8 cellular contexts compared by ENCODE assay signal in genomic region chr2:231412616-231412963, GRCh38. TPM values are rescaled to one million over a fixed set of nuclear protein-coding genes. Genes with fewer than 3 reads are reported as not detected.
DNase-seq lines count a peak whose midpoint lies in the region; ATAC-seq and TF ChIP-seq lines count a peak whose summit lies in the region.

No MANE protein-coding gene starts in this region.

- intact Hi-C loops in sigmoid colon (cut with DNase I), result loop anchor here (1.0 to 2.0 kb wide), 4 partner anchors 40 to 310 kb away; no protein-coding TSS in a partner anchor

- TF ChIP-seq CTCF in Peyer's patch (IDR thresholded peaks at IDR 0.05) (no peak), foreskin keratinocyte (conservative IDR thresholded peaks at IDR 0.05) (no peak), sigmoid colon (IDR thresholded peaks at IDR 0.05) (no peak), GM10248 (IDR thresholded peaks at IDR 0.05; ENCODE audit: control extremely low read depth, extremely low read depth, low read depth, missing control alignments) (no peak)

- TF ChIP-seq POLR2A in Peyer's patch (IDR thresholded peaks at IDR 0.05) (no peak), sigmoid colon (IDR thresholded peaks at IDR 0.05) (no peak)

- DNase-seq in Peyer's patch (no peak), foreskin keratinocyte (no peak), sigmoid colon (no peak), HEK293T (ENCODE audit: extremely low spot score) (no peak), GM10248 (ENCODE audit: extremely low spot score) (no peak)
- DNase-seq in activated naive CD4-positive, alpha-beta T cell treated with Interleukin-2 at 50 U/mL for 16 hours, result no peak

- H3K4me1 ChIP-seq in Peyer's patch (peaks cover 0 to 17% (median 5%) of the 10 kb centered on the region in 4 donors), foreskin keratinocyte (no peaks in the 10 kb centered on the region), sigmoid colon (peaks cover 0 to 15% (median 13%) of the 10 kb centered on the region in 4 donors)

- no peaks in the 10 kb centered on the region for H3K36me3 ChIP-seq in Peyer's patch
- no peaks in the 10 kb centered on the region for H3K36me3 ChIP-seq in sigmoid colon

- H3K27ac ChIP-seq in Peyer's patch (peak overlapping the region in 3 of 4 donors; percentile 84 to 91 (median 89)), foreskin keratinocyte (no peak overlapping the region), sigmoid colon (peak overlapping the region in 2 of 4 donors; percentile 70 to 72)

- POLR2A ChIA-PET in HEK293T (lab: Yijun Ruan, JAX), result interaction anchor here (1.1 to 1.5 kb wide), 3 partner anchors 39 to 185 kb away, joined by 3 to 5 read pairs (median 3); no protein-coding TSS in a partner anchor
- POLR2A ChIA-PET in GM10248 (lab: Yijun Ruan, JAX), result interaction anchor here (0.5 to 1.4 kb wide), 2 partner anchors 38 to 52 kb away, joined by 3 read pairs; partner anchors contain the start of gene NCL

- CTCF ChIA-PET in HEK293T (lab: Yijun Ruan, JAX) (interaction anchor here (0.7 to 1.9 kb wide), 11 partner anchors 9 to 214 kb away, joined by 3 to 6 read pairs (median 3); no protein-coding TSS in a partner anchor), GM10248 (lab: Yijun Ruan, JAX) (interaction anchor here (0.7 to 11.3 kb wide), 47 partner anchors 9 to 588 kb away, joined by 3 to 152 read pairs (median 4); partner anchors contain the start of genes B3GNT7, ITM2C and NCL)

- H3K27me3 ChIP-seq in Peyer's patch (no peaks in the 10 kb centered on the region), foreskin keratinocyte (no peaks in the 10 kb centered on the region), sigmoid colon (no peaks in the 10 kb centered on the region)

- H3K9me3 ChIP-seq in Peyer's patch (no peaks in the 10 kb centered on the region), sigmoid colon (no peaks in the 10 kb centered on the region)

- no peak for TF ChIP-seq EP300 in sigmoid colon (IDR thresholded peaks at IDR 0.05)

- WGBS in sigmoid colon, 2 donors, result 39 to 43% methylated on average over 9 of the region's 9 CpGs

- peak; percentile 26 for ATAC-seq in GM18909 (IDR thresholded peaks at IDR 0.05; ENCODE audit: poor library complexity, unreplicated experiment)
- ATAC-seq in foreskin keratinocyte, result peak; percentile 8
- ATAC-seq in GM21528 (IDR thresholded peaks at IDR 0.05; ENCODE audit: low FRiP score, unreplicated experiment), result no peak

- H3K4me3 ChIP-seq in Peyer's patch (peak overlapping the region; percentile 44 to 66 (median 58)), sigmoid colon (peak overlapping the region; percentile 58 to 76 (median 72))

TF ChIP-seq in HEK293T, 16 proteins besides CTCF, POLR2A, EP300 and RAD21:
- TF ChIP-seq, protein P1, sequence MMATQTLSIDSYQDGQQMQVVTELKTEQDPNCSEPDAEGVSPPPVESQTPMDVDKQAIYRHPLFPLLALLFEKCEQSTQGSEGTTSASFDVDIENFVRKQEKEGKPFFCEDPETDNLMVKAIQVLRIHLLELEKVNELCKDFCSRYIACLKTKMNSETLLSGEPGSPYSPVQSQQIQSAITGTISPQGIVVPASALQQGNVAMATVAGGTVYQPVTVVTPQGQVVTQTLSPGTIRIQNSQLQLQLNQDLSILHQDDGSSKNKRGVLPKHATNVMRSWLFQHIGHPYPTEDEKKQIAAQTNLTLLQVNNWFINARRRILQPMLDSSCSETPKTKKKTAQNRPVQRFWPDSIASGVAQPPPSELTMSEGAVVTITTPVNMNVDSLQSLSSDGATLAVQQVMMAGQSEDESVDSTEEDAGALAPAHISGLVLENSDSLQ (IDR thresholded peaks at IDR 0.05), result no peak
- TF ChIP-seq L3MBTL2 (conservative IDR thresholded peaks at IDR 0.05) (no peak), SUZ12 (IDR thresholded peaks at IDR 0.05) (no peak), ARNT (IDR thresholded peaks at IDR 0.05) (no peak)

RNA-seq across cellular contexts. Expression of gene B3GNT7, which starts 17.1 kb away (rescaled TPM):
- total RNA-seq in Peyer's patch (100 to 1,000 TPM in 2 of 4 donors, 10 to 100 TPM in 1, 1 to 10 TPM in 1; 9.9 to 154 (median 90.3) TPM), foreskin keratinocyte (0.07 and 0.10 TPM in 2 replicates), sigmoid colon (1 to 10 TPM; 2.9 to 5.0 (median 3.5) TPM)
- polyA plus RNA-seq in foreskin keratinocyte (0.07 and 0.08 TPM in 2 replicates), sigmoid colon (10 to 100 TPM; 11.6 to 40.9 (median 12.0) TPM)

RNA-seq across cellular contexts. Expression of gene NCL, which starts 51.7 kb away (rescaled TPM):
- total RNA-seq in Peyer's patch (100 to 1,000 TPM in 3 of 4 donors, 10 to 100 TPM in 1; 80.7 to 661 (median 153) TPM), foreskin keratinocyte (474 and 700 TPM in 2 replicates), sigmoid colon (100 to 1,000 TPM; 100 to 227 (median 126) TPM)
- polyA plus RNA-seq in foreskin keratinocyte (414 and 535 TPM in 2 replicates), sigmoid colon (100 to 1,000 TPM in 2 of 3 donors, 10 to 100 TPM in 1; 82.1 to 273 (median 112) TPM)
